ENCODE assay signal across 1 cellular context in the genomic region with DNA sequence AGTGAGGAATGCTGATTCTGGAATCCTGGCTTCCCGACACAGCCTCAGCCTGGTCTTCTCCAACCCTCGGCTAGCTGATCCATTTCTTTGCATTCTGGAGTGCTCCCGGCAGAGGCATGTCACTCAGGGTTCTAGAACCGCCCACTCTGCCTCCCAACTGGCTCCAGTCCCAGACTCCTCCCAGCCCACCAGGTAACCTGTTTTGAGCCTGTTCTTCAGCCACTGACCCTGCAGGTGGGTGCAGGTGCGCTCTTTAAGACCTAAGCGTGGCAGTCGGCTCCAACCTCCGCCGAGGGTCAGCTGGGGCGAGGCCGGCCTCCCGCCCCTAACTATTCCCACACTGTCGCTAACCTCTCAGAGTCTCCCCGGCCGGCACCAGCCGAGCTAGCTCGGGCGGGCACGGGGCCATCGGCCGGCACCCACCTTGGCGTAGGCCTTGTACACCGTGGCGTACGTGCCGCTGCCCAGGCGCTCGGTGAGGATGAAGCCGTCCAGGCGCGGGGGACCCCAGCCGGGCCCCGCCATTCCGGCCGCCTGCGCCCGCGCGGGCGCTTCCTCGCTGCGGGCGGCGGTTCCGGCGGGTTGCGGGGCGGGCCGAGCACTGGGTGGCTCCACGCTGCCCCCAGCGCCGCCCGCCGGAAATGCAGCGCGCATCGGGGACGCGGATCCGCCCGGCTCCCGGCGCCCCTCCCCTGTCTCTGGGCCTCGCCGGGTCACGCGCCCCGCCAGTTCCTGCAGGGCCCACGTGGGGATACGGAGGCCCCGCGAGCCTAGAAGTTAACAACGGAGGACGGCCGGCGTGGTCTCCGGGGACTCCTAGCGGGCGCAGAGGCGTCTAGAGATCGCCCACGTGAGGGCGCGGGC.
TF ChIP-seq lines count a peak whose summit lies in the region.

A gene with protein sequence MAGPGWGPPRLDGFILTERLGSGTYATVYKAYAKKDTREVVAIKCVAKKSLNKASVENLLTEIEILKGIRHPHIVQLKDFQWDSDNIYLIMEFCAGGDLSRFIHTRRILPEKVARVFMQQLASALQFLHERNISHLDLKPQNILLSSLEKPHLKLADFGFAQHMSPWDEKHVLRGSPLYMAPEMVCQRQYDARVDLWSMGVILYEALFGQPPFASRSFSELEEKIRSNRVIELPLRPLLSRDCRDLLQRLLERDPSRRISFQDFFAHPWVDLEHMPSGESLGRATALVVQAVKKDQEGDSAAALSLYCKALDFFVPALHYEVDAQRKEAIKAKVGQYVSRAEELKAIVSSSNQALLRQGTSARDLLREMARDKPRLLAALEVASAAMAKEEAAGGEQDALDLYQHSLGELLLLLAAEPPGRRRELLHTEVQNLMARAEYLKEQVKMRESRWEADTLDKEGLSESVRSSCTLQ (minus strand): TSS at position 576 of the 864 bp plus-strand sequence. CDS start 51 bp downstream, at position 525.

TF ChIP-seq in WTC11, 78 proteins besides CTCF, POLR2A, EP300 and RAD21 (continued from another document and continues in another):
- TF ChIP-seq ZNF317 (CRISPR knock-in tag; IDR thresholded peaks at IDR 0.05; ENCODE audit: borderline replicate concordance, low read depth) (no peak), ZNF263 (CRISPR knock-in tag; IDR thresholded peaks at IDR 0.05; ENCODE audit: low read depth) (peak; percentile 77; the same call in 1 of the 2 replicates), ZNF121 (CRISPR knock-in tag; IDR thresholded peaks at IDR 0.05) (no peak), ATF1 (CRISPR knock-in tag; IDR thresholded peaks at IDR 0.05) (no peak), ESRRA (CRISPR knock-in tag; IDR thresholded peaks at IDR 0.05; ENCODE audit: borderline replicate concordance) (peak; percentile 84), KAT7 (CRISPR knock-in tag; IDR thresholded peaks at IDR 0.05; ENCODE audit: borderline replicate concordance) (peak; percentile 60; the same call in 1 of the 2 replicates), NR3C1 (CRISPR knock-in tag; conservative IDR thresholded peaks at IDR 0.05; ENCODE audit: low read depth) (no peak), RORB (CRISPR knock-in tag; IDR thresholded peaks at IDR 0.05) (no peak), ZNF396 (CRISPR knock-in tag; IDR thresholded peaks at IDR 0.05; ENCODE audit: borderline replicate concordance) (no peak), ZNF416 (CRISPR knock-in tag; IDR thresholded peaks at IDR 0.05) (peak; percentile 75; the same call in 1 of the 2 replicates), FOXP1 (CRISPR knock-in tag; IDR thresholded peaks at IDR 0.05; ENCODE audit: borderline replicate concordance) (peak; percentile 71), ELF4 (CRISPR knock-in tag; IDR thresholded peaks at IDR 0.05; ENCODE audit: low read depth) (no peak), NR2C2 (CRISPR knock-in tag; IDR thresholded peaks at IDR 0.05) (no peak), FOXJ3 (CRISPR knock-in tag; IDR thresholded peaks at IDR 0.05; ENCODE audit: borderline replicate concordance) (no peak), NR1H2 (CRISPR knock-in tag; IDR thresholded peaks at IDR 0.05) (no peak), EMX1 (CRISPR knock-in tag; IDR thresholded peaks at IDR 0.05) (no peak), CBFB (CRISPR knock-in tag; IDR thresholded peaks at IDR 0.05; ENCODE audit: low read depth) (0 out of 2 replicates have a peak, but pooled peaks have one; percentile 39), ZBTB21 (CRISPR knock-in tag; IDR thresholded peaks at IDR 0.05; ENCODE audit: borderline replicate concordance) (peak; percentile 64; the same call in 1 of the 2 replicates), OVOL2 (CRISPR knock-in tag; IDR thresholded peaks at IDR 0.05; ENCODE audit: borderline replicate concordance) (no peak)
- TF ChIP-seq, protein P1, sequence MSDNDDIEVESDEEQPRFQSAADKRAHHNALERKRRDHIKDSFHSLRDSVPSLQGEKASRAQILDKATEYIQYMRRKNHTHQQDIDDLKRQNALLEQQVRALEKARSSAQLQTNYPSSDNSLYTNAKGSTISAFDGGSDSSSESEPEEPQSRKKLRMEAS (CRISPR knock-in tag; IDR thresholded peaks at IDR 0.05): peak; percentile 91
- TF ChIP-seq, protein P2, sequence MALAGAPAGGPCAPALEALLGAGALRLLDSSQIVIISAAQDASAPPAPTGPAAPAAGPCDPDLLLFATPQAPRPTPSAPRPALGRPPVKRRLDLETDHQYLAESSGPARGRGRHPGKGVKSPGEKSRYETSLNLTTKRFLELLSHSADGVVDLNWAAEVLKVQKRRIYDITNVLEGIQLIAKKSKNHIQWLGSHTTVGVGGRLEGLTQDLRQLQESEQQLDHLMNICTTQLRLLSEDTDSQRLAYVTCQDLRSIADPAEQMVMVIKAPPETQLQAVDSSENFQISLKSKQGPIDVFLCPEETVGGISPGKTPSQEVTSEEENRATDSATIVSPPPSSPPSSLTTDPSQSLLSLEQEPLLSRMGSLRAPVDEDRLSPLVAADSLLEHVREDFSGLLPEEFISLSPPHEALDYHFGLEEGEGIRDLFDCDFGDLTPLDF (CRISPR knock-in tag; IDR thresholded peaks at IDR 0.05): no peak
- TF ChIP-seq, protein P3, sequence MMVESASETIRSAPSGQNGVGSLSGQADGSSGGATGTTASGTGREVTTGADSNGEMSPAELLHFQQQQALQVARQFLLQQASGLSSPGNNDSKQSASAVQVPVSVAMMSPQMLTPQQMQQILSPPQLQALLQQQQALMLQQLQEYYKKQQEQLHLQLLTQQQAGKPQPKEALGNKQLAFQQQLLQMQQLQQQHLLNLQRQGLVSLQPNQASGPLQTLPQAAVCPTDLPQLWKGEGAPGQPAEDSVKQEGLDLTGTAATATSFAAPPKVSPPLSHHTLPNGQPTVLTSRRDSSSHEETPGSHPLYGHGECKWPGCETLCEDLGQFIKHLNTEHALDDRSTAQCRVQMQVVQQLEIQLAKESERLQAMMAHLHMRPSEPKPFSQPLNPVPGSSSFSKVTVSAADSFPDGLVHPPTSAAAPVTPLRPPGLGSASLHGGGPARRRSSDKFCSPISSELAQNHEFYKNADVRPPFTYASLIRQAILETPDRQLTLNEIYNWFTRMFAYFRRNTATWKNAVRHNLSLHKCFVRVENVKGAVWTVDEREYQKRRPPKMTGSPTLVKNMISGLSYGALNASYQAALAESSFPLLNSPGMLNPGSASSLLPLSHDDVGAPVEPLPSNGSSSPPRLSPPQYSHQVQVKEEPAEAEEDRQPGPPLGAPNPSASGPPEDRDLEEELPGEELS (CRISPR knock-in tag; IDR thresholded peaks at IDR 0.05): peak; percentile 19; the same call in 1 of the 2 replicates
- TF ChIP-seq, protein P4, sequence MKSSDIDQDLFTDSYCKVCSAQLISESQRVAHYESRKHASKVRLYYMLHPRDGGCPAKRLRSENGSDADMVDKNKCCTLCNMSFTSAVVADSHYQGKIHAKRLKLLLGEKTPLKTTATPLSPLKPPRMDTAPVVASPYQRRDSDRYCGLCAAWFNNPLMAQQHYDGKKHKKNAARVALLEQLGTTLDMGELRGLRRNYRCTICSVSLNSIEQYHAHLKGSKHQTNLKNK (CRISPR knock-in tag; IDR thresholded peaks at IDR 0.05): peak; percentile 48; the same call in 1 of the 2 replicates
- TF ChIP-seq, protein P5, sequence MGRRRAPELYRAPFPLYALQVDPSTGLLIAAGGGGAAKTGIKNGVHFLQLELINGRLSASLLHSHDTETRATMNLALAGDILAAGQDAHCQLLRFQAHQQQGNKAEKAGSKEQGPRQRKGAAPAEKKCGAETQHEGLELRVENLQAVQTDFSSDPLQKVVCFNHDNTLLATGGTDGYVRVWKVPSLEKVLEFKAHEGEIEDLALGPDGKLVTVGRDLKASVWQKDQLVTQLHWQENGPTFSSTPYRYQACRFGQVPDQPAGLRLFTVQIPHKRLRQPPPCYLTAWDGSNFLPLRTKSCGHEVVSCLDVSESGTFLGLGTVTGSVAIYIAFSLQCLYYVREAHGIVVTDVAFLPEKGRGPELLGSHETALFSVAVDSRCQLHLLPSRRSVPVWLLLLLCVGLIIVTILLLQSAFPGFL (CRISPR knock-in tag; IDR thresholded peaks at IDR 0.05; ENCODE audit: borderline replicate concordance): peak; percentile 67; the same call in 1 of the 2 replicates
- TF ChIP-seq, protein P6, sequence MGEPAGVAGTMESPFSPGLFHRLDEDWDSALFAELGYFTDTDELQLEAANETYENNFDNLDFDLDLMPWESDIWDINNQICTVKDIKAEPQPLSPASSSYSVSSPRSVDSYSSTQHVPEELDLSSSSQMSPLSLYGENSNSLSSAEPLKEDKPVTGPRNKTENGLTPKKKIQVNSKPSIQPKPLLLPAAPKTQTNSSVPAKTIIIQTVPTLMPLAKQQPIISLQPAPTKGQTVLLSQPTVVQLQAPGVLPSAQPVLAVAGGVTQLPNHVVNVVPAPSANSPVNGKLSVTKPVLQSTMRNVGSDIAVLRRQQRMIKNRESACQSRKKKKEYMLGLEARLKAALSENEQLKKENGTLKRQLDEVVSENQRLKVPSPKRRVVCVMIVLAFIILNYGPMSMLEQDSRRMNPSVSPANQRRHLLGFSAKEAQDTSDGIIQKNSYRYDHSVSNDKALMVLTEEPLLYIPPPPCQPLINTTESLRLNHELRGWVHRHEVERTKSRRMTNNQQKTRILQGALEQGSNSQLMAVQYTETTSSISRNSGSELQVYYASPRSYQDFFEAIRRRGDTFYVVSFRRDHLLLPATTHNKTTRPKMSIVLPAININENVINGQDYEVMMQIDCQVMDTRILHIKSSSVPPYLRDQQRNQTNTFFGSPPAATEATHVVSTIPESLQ (CRISPR knock-in tag; IDR thresholded peaks at IDR 0.05): no peak
- TF ChIP-seq, protein P7, sequence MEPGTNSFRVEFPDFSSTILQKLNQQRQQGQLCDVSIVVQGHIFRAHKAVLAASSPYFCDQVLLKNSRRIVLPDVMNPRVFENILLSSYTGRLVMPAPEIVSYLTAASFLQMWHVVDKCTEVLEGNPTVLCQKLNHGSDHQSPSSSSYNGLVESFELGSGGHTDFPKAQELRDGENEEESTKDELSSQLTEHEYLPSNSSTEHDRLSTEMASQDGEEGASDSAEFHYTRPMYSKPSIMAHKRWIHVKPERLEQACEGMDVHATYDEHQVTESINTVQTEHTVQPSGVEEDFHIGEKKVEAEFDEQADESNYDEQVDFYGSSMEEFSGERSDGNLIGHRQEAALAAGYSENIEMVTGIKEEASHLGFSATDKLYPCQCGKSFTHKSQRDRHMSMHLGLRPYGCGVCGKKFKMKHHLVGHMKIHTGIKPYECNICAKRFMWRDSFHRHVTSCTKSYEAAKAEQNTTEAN (CRISPR knock-in tag; IDR thresholded peaks at IDR 0.05): no peak
- TF ChIP-seq, protein P8, sequence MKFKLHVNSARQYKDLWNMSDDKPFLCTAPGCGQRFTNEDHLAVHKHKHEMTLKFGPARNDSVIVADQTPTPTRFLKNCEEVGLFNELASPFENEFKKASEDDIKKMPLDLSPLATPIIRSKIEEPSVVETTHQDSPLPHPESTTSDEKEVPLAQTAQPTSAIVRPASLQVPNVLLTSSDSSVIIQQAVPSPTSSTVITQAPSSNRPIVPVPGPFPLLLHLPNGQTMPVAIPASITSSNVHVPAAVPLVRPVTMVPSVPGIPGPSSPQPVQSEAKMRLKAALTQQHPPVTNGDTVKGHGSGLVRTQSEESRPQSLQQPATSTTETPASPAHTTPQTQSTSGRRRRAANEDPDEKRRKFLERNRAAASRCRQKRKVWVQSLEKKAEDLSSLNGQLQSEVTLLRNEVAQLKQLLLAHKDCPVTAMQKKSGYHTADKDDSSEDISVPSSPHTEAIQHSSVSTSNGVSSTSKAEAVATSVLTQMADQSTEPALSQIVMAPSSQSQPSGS (CRISPR knock-in tag; IDR thresholded peaks at IDR 0.05; ENCODE audit: borderline replicate concordance, low read depth): no peak
- TF ChIP-seq, protein P9, sequence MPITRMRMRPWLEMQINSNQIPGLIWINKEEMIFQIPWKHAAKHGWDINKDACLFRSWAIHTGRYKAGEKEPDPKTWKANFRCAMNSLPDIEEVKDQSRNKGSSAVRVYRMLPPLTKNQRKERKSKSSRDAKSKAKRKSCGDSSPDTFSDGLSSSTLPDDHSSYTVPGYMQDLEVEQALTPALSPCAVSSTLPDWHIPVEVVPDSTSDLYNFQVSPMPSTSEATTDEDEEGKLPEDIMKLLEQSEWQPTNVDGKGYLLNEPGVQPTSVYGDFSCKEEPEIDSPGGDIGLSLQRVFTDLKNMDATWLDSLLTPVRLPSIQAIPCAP (CRISPR knock-in tag; IDR thresholded peaks at IDR 0.05): no peak; the same call in 1 of the 2 replicates
- TF ChIP-seq, protein P10, sequence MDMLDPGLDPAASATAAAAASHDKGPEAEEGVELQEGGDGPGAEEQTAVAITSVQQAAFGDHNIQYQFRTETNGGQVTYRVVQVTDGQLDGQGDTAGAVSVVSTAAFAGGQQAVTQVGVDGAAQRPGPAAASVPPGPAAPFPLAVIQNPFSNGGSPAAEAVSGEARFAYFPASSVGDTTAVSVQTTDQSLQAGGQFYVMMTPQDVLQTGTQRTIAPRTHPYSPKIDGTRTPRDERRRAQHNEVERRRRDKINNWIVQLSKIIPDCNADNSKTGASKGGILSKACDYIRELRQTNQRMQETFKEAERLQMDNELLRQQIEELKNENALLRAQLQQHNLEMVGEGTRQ (CRISPR knock-in tag; IDR thresholded peaks at IDR 0.05): peak; percentile 89
- TF ChIP-seq, protein P11, sequence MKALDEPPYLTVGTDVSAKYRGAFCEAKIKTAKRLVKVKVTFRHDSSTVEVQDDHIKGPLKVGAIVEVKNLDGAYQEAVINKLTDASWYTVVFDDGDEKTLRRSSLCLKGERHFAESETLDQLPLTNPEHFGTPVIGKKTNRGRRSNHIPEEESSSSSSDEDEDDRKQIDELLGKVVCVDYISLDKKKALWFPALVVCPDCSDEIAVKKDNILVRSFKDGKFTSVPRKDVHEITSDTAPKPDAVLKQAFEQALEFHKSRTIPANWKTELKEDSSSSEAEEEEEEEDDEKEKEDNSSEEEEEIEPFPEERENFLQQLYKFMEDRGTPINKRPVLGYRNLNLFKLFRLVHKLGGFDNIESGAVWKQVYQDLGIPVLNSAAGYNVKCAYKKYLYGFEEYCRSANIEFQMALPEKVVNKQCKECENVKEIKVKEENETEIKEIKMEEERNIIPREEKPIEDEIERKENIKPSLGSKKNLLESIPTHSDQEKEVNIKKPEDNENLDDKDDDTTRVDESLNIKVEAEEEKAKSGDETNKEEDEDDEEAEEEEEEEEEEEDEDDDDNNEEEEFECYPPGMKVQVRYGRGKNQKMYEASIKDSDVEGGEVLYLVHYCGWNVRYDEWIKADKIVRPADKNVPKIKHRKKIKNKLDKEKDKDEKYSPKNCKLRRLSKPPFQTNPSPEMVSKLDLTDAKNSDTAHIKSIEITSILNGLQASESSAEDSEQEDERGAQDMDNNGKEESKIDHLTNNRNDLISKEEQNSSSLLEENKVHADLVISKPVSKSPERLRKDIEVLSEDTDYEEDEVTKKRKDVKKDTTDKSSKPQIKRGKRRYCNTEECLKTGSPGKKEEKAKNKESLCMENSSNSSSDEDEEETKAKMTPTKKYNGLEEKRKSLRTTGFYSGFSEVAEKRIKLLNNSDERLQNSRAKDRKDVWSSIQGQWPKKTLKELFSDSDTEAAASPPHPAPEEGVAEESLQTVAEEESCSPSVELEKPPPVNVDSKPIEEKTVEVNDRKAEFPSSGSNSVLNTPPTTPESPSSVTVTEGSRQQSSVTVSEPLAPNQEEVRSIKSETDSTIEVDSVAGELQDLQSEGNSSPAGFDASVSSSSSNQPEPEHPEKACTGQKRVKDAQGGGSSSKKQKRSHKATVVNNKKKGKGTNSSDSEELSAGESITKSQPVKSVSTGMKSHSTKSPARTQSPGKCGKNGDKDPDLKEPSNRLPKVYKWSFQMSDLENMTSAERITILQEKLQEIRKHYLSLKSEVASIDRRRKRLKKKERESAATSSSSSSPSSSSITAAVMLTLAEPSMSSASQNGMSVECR (CRISPR knock-in tag; IDR thresholded peaks at IDR 0.05; ENCODE audit: borderline replicate concordance): peak; percentile 93
- TF ChIP-seq, protein P12, sequence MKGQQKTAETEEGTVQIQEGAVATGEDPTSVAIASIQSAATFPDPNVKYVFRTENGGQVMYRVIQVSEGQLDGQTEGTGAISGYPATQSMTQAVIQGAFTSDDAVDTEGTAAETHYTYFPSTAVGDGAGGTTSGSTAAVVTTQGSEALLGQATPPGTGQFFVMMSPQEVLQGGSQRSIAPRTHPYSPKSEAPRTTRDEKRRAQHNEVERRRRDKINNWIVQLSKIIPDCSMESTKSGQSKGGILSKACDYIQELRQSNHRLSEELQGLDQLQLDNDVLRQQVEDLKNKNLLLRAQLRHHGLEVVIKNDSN (CRISPR knock-in tag; IDR thresholded peaks at IDR 0.05): peak; percentile 92
